24 cellular contexts compared by ENCODE assay signal in genomic region chr18:44047585-44047984, GRCh38.
"Had no signal": no experiment of that assay in that cellular context is flagged by ENCODE, and none has a peak within 500 bp of the region (broad histone marks: within the 10 kb centered on the region; RNA-seq: fewer than 3 reads in every experiment).

No MANE protein-coding gene starts in this region.

- H3K9me3 ChIP-seq: right lobe of liver, thoracic aorta, tibial nerve, upper lobe of left lung had no signal

- H3K79me2 ChIP-seq: parathyroid adenoma had no signal

- H3K9ac ChIP-seq: neural progenitor cell, parathyroid adenoma had no signal

- H3K4me2 ChIP-seq: neural progenitor cell had no signal

- DNase-seq: dorsolateral prefrontal cortex; effector CD4-positive, alpha-beta T cell; hypothalamus; immature natural killer cell; islet precursor cell; kidney glomerular epithelial cell; left colon; left ventricle myocardium superior; mesenchymal stem cell; midbrain; naive thymus-derived CD4-positive, alpha-beta T cell; right lobe of liver; small intestine; stimulated activated CD4-positive, alpha-beta T cell treated with anti-CD3 and anti-CD28 coated beads, Interleukin-15, amount 100 ng/mL, for 24 hours; stimulated activated CD4-positive, alpha-beta T cell treated with anti-CD3 and anti-CD28 coated beads, Interleukin-2, amount 100 ng/mL, for 48 hours; stimulated activated naive B cell treated with anti-CD40 and anti-IgM and Interleukin-4, amounts not matched to agents 10 μg/mL and 1 μg/mL and 100 μg/mL, for 72 hours; upper lobe of left lung had no signal

- H3K27me3 ChIP-seq: neural progenitor cell, right lobe of liver, tibial nerve, upper lobe of left lung had no signal

- H3K27ac ChIP-seq: dorsolateral prefrontal cortex, epithelial cell of prostate, neural progenitor cell, parathyroid adenoma, right lobe of liver, thoracic aorta, tibial nerve, upper lobe of left lung had no signal

- ATAC-seq: esophagus mucosa; left colon; left ventricle myocardium superior; naive thymus-derived CD4-positive, alpha-beta T cell; right lobe of liver; stimulated activated naive B cell treated with anti-CD40 and anti-IgM and Interleukin-4, amounts not matched to agents 10 μg/mL and 1 μg/mL and 100 μg/mL, for 72 hours had no signal

- H3K4me3 ChIP-seq: dorsolateral prefrontal cortex, lung, neural progenitor cell, right lobe of liver, thoracic aorta, tibial nerve, upper lobe of left lung had no signal

- H3K36me3 ChIP-seq: neural progenitor cell, right lobe of liver, thoracic aorta, tibial nerve, upper lobe of left lung had no signal

- H2AFZ ChIP-seq: neural progenitor cell, parathyroid adenoma had no signal

- H3K4me1 ChIP-seq: parathyroid adenoma, right lobe of liver, tibial nerve had no signal
